In genomic region chr7:105532709-105533460, GRCh38 we compare ENCODE assay signal across 1 cellular context.
TF ChIP-seq lines count a peak whose summit lies in the region.

No MANE protein-coding gene starts in this region.

TF ChIP-seq in endothelial cell of umbilical vein, 7 proteins besides CTCF, POLR2A, EP300 and RAD21:
- TF ChIP-seq POLR2AphosphoS5 (IDR thresholded peaks at IDR 0.05; ENCODE audit: insufficient read depth, low read depth, low read length) (no peak), MYC (IDR thresholded peaks at IDR 0.05; ENCODE audit: low read depth, low read length) (no peak), JUN (IDR thresholded peaks at IDR 0.05; ENCODE audit: borderline replicate concordance, insufficient read depth, insufficient read length, low read depth) (no peak), MAX (IDR thresholded peaks at IDR 0.05; ENCODE audit: insufficient read depth, insufficient read length) (no peak)
